In genomic region chr16:84085774-84086173, GRCh38 we compare ENCODE assay signal across 12 cellular contexts.
DNase-seq lines count a peak whose midpoint lies in the region; ATAC-seq, FAIRE-seq and TF ChIP-seq lines count a peak whose summit lies in the region.
"Had no signal": no experiment of that assay in that cellular context is flagged by ENCODE, and none has a peak within 500 bp of the region (broad histone marks: within the 10 kb centered on the region; RNA-seq: fewer than 3 reads in every experiment).

No MANE protein-coding gene starts in this region.

- in situ Hi-C loops in GM13976 (cut with MboI; ENCODE audit: low sequenced_read_pairs, unreplicated experiment), result no loop called here

- H3K79me2 ChIP-seq in OCI-LY1 (ENCODE audit: insufficient read depth, low read length), result no peaks in the 10 kb centered on the region

- H3K27ac Mint-ChIP-seq in dendritic cell treated with granulocyte-macrophage colony-stimulating factor and Interleukin-4, amounts not matched to agents 40 ng/mL and 50 ng/mL, for 4 days, result peak overlapping the region; percentile 69

- peak overlapping the region; percentile 45 for H3K9ac ChIP-seq in OCI-LY1 (ENCODE audit: low read length)

- FAIRE-seq in urothelium cell line (lab: Jason Lieb, UNC), result no peak
- FAIRE-seq: islet of Langerhans, TTC549 had no signal

- peak overlapping the region; percentile 42 for H3K4me2 ChIP-seq in OCI-LY1 (ENCODE audit: low read length)

- H3K27me3 Mint-ChIP-seq in dendritic cell treated with granulocyte-macrophage colony-stimulating factor and Interleukin-4, amounts not matched to agents 40 ng/mL and 50 ng/mL, for 4 days, result no peaks in the 10 kb centered on the region

- no peaks in the 10 kb centered on the region for H4K20me1 ChIP-seq in OCI-LY1 (ENCODE audit: insufficient read depth, low read length)

- H3K36me3 Mint-ChIP-seq in dendritic cell treated with granulocyte-macrophage colony-stimulating factor and Interleukin-4, amounts not matched to agents 40 ng/mL and 50 ng/mL, for 4 days (ENCODE audit: low read depth), result peaks cover 91% of the 10 kb centered on the region

- H3K9me3 ChIP-seq in OCI-LY1 (ENCODE audit: low read length), result no peaks in the 10 kb centered on the region

- DNase-seq in CD1c-positive myeloid dendritic cell (ENCODE audit: extremely low spot score), result peak; percentile 72
- DNase-seq in GM13976 (ENCODE audit: low spot score), result peak; percentile 49
- no peak for DNase-seq in urothelium cell line (ENCODE audit: low spot score)
- no peak for DNase-seq in LoVo (ENCODE audit: low spot score)
- no peak for DNase-seq in NCI-H510A treated with DMSO at 0.1 percent for 48 hours (lab: John Stamatoyannopoulos, UW)
- DNase-seq: activated T-cell treated with anti-CD3 and anti-CD28 coated beads, Interleukin-2, amount 50 U/mL, for 4 hours had no signal

- peak overlapping the region; percentile 53 for H3K4me3 Mint-ChIP-seq in dendritic cell treated with granulocyte-macrophage colony-stimulating factor and Interleukin-4, amounts not matched to agents 40 ng/mL and 50 ng/mL, for 4 days
- H3K4me3 Mint-ChIP-seq: activated T-cell treated with anti-CD3 and anti-CD28 coated beads, Interleukin-2, amount 50 U/mL, for 4 hours had no signal

- no peaks in the 10 kb centered on the region for H3K9me2 ChIP-seq in OCI-LY1 (ENCODE audit: low read depth, low read length)

- H3K4me1 ChIP-seq in OCI-LY1 (ENCODE audit: insufficient read depth, low read length, severe bottlenecking), result peaks cover 61% of the 10 kb centered on the region

- H3K27me3 ChIP-seq in OCI-LY1 (ENCODE audit: insufficient read depth, low read length), result no peaks in the 10 kb centered on the region

- peaks cover 7% of the 10 kb centered on the region; the same call in 1 of the 2 replicates for H3F3A ChIP-seq in OCI-LY1 (ENCODE audit: insufficient read depth, low read length)

- ATAC-seq in GM21367 (IDR thresholded peaks at IDR 0.05; ENCODE audit: unreplicated experiment), result no peak
- ATAC-seq: sciatic nerve had no signal

- no peak overlapping the region for H2AFZ ChIP-seq in OCI-LY1 (ENCODE audit: low read length)

- TF ChIP-seq CTCF in GM13976 (IDR thresholded peaks at IDR 0.05; ENCODE audit: borderline replicate concordance, control extremely low read depth, extremely low read depth, insufficient read depth, missing control alignments) (no peak), OCI-LY1 (IDR thresholded peaks at IDR 0.05; ENCODE audit: low read length) (no peak)

- peaks cover 77% of the 10 kb centered on the region for H3K4me1 Mint-ChIP-seq in dendritic cell treated with granulocyte-macrophage colony-stimulating factor and Interleukin-4, amounts not matched to agents 40 ng/mL and 50 ng/mL, for 4 days (ENCODE audit: low read depth)

- peak overlapping the region; percentile 27 for H3K4me3 ChIP-seq in OCI-LY1 (ENCODE audit: low read depth, low read length, poor library complexity, severe bottlenecking)

- H3K9me3 Mint-ChIP-seq in dendritic cell treated with granulocyte-macrophage colony-stimulating factor and Interleukin-4, amounts not matched to agents 40 ng/mL and 50 ng/mL, for 4 days, result no peaks in the 10 kb centered on the region
- H3K9me3 Mint-ChIP-seq: activated T-cell treated with anti-CD3 and anti-CD28 coated beads, Interleukin-2, amount 50 U/mL, for 4 hours had no signal

- H3K27ac ChIP-seq in OCI-LY1 (ENCODE audit: low read depth, low read length, poor library complexity, severe bottlenecking), result peak overlapping the region; percentile 96

- H3K36me3 ChIP-seq in OCI-LY1 (ENCODE audit: insufficient read depth, low read length), result peaks cover 65% of the 10 kb centered on the region

- intact Hi-C loops in dendritic cell treated with granulocyte-macrophage colony-stimulating factor and Interleukin-4, amounts not matched to agents 40 ng/mL and 50 ng/mL, for 4 days (cut with micrococcal nuclease), result no loop called here

Comparison
In these comparisons a context has a peak if more than half of its experiments do, and no peak if none do; other contexts are left out.
1. DNase-seq: peak in CD1c-positive myeloid dendritic cell (single experiment) and GM13976 (single experiment); none in urothelium cell line (single experiment), LoVo (single experiment) and NCI-H510A treated with DMSO at 0.1 percent for 48 hours (single experiment).